ENCODE assay signal across 8 cellular contexts in the genomic region with DNA sequence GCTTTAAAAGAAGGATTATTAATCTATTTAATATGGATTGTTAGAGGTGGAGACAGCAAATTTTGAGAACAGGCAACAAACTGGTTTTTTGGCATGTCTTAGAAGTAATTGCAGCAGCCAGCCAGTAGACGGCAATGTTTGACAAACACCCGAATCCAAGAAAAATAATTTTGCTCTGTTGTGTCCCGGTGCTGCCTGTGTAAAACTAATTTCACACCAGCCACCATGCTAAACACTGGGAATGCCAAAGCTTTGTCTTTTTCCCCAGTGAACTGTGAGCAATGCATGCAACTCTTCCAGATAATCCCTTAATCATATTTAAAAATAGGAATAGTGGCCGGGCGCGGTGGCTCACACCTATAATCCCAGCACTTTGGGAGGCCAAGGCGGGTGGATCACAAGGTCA. TPM values are rescaled to one million over a fixed set of nuclear protein-coding genes. Genes with fewer than 3 reads are reported as not detected.
DNase-seq lines count a peak whose midpoint lies in the region; ATAC-seq and TF ChIP-seq lines count a peak whose summit lies in the region.

No MANE protein-coding gene starts in this region.

- peaks cover 0 to 4% (median 0%) of the 10 kb centered on the region in 3 donors for H3K27me3 Mint-ChIP-seq in CD14-positive monocyte (ENCODE audit: low read depth in 3 of 3)

- ATAC-seq in HG02759 (IDR thresholded peaks at IDR 0.05; ENCODE audit: unreplicated experiment) (peak; percentile 75), lung (ENCODE audit: insufficient read depth, low FRiP score) (peak; percentile 58), HG03097 (IDR thresholded peaks at IDR 0.05; ENCODE audit: low FRiP score, unreplicated experiment) (no peak)

- no peaks in the 10 kb centered on the region for H3K9me3 ChIP-seq in lung (ENCODE audit: control insufficient read depth in 2 of 2, insufficient read depth in 1 of 2, low read length in 1 of 2)

- H3K9me3 Mint-ChIP-seq in CD14-positive monocyte, result no peaks in the 10 kb centered on the region

- intact Hi-C loops in CD14-positive monocyte (cut with micrococcal nuclease), result no loop called here

- H3K4me1 ChIP-seq in lung (ENCODE audit: control insufficient read depth in 2 of 2, insufficient read depth in 2 of 2, low read length in 2 of 2), result no peaks in the 10 kb centered on the region

- no peaks in the 10 kb centered on the region for H3K36me3 Mint-ChIP-seq in CD14-positive monocyte

- TF ChIP-seq CTCF in CD14-positive monocyte (IDR thresholded peaks at IDR 0.05) (peak; percentile 65), GM12865 (IDR thresholded peaks at IDR 0.05; ENCODE audit: insufficient read depth, low read depth, low read length, missing control alignments) (peak; percentile 96), cardiac fibroblast (IDR thresholded peaks at IDR 0.05; ENCODE audit: low read depth, low read length) (peak; percentile 90), lung (IDR thresholded peaks at IDR 0.05; ENCODE audit: control extremely low read depth, extremely low read depth) (peak; percentile 25)

- DNase-seq in CD14-positive monocyte (ENCODE audit: low spot score) (no peak), GM12865 (ENCODE audit: low read depth) (peak; percentile 73), NCI-H2227 treated with DMSO at 0.1 percent for 48 hours (lab: John Stamatoyannopoulos, UW) (peak; percentile 29), cardiac fibroblast (ENCODE audit: low read depth in 2 of 2) (peak; percentile 58 to 65), lung (ENCODE audit: low spot score) (no peak)
- DNase-seq in activated naive CD4-positive, alpha-beta T cell (lab: John Stamatoyannopoulos, UW), result no peak

- no peak overlapping the region for H3K4me3 Mint-ChIP-seq in CD14-positive monocyte

- WGBS in lung, 2 donors, result 55 to 57% methylated on average over 7 of the region's 7 CpGs

- H3K36me3 ChIP-seq in lung (ENCODE audit: control insufficient read depth in 2 of 2, insufficient read depth in 2 of 2, low read length in 2 of 2), result no peaks in the 10 kb centered on the region

- no peaks in the 10 kb centered on the region for H3K27me3 ChIP-seq in lung (ENCODE audit: control insufficient read depth, insufficient read depth)

- no peaks in the 10 kb centered on the region for H3K4me1 Mint-ChIP-seq in CD14-positive monocyte

- H3K27ac ChIP-seq in lung (ENCODE audit: low read depth in 1 of 2, low read length in 1 of 2), result no peak overlapping the region

- no peak overlapping the region for H3K4me3 ChIP-seq in GM12865 (ENCODE audit: low read depth, low read length)
- no peak overlapping the region for H3K4me3 ChIP-seq in cardiac fibroblast (replicated peaks in 1 of 2; ENCODE audit: low read depth in 2 of 2, low read length in 2 of 2)
- H3K4me3 ChIP-seq in lung, result no peak overlapping the region

- no peak overlapping the region for H3K27ac Mint-ChIP-seq in CD14-positive monocyte

RNA-seq across cellular contexts. Expression of gene SMIM31, which starts 25.9 kb away (rescaled TPM):
- polyA plus RNA-seq in CD14-positive monocyte (not detected), lung (1 to 10 TPM; 1.0 to 2.3 TPM)
- total RNA-seq in lung, result 1 to 10 TPM; 2.3 to 3.8 TPM

Comparison
In these comparisons a context has a peak if more than half of its experiments do, and no peak if none do; other contexts are left out.
1. DNase-seq: peak in GM12865 (single experiment), NCI-H2227 treated with DMSO at 0.1 percent for 48 hours (single experiment) and cardiac fibroblast (2 of 2); none in CD14-positive monocyte (single experiment), lung (single experiment) and activated naive CD4-positive, alpha-beta T cell (0 of 4).
2. CTCF ChIP-seq: peak in every context shown above with its lines; median percentile 96 in GM12865; 90 in cardiac fibroblast; 65 in CD14-positive monocyte; 25 in lung.